In genomic region chr2:53257287-53257686, GRCh38 we compare ENCODE assay signal across 26 cellular contexts.
"Had no signal": no experiment of that assay in that cellular context is flagged by ENCODE, and none has a peak within 500 bp of the region (broad histone marks: within the 10 kb centered on the region; RNA-seq: fewer than 3 reads in every experiment).

No MANE protein-coding gene starts in this region.

- H3K36me3 ChIP-seq: colonic mucosa, esophagus squamous epithelium, gastrocnemius medialis, heart right ventricle, left lung, lower lobe of right lung had no signal

- H3K9me3 ChIP-seq: colonic mucosa, esophagus squamous epithelium, gastrocnemius medialis, lower lobe of right lung, mucosa of descending colon had no signal

- ATAC-seq: effector memory CD8-positive, alpha-beta T cell; esophagus mucosa; gastrocnemius medialis; heart right ventricle; left cardiac atrium; left lung; left ventricle myocardium superior; lower lobe of right lung; mucosa of descending colon had no signal

- H3K27ac ChIP-seq: colonic mucosa, epithelial cell of prostate, esophagus squamous epithelium, gastrocnemius medialis, heart right ventricle, left lung, lower lobe of right lung had no signal

- DNase-seq: colonic mucosa; cortex of kidney; effector CD8-positive, alpha-beta T cell; effector memory CD8-positive, alpha-beta T cell; endodermal cell; erythroblast; esophagus squamous epithelium; foreskin fibroblast; foreskin melanocyte; gastrocnemius medialis; glutamatergic neuron; head of caudate nucleus; heart right ventricle; hippocampal formation; left cardiac atrium; left lung; left ventricle myocardium superior; lower lobe of right lung; mesenchymal stem cell; mucosa of descending colon; naive B cell had no signal

- H3K4me3 ChIP-seq: colonic mucosa, esophagus squamous epithelium, gastrocnemius medialis, heart right ventricle, left lung, lower lobe of right lung, mucosa of descending colon had no signal

- H3K4me1 ChIP-seq: colonic mucosa, esophagus squamous epithelium, gastrocnemius medialis, left lung, lower lobe of right lung had no signal

- FAIRE-seq: endometrium, islet of Langerhans, keratinocyte had no signal

- H3K27me3 ChIP-seq: colonic mucosa, esophagus squamous epithelium, gastrocnemius medialis, heart right ventricle, left lung had no signal
